In genomic region chr2:224098473-224098872, GRCh38 we compare ENCODE assay signal across 20 cellular contexts. TPM values are rescaled to one million over a fixed set of nuclear protein-coding genes. Genes with fewer than 3 reads are reported as not detected.
DNase-seq lines count a peak whose midpoint lies in the region; ATAC-seq, FAIRE-seq and TF ChIP-seq lines count a peak whose summit lies in the region.
"Had no signal": no experiment of that assay in that cellular context is flagged by ENCODE, and none has a peak within 500 bp of the region (broad histone marks: within the 10 kb centered on the region; RNA-seq: fewer than 3 reads in every experiment).

No MANE protein-coding gene starts in this region.

- TF ChIP-seq CTCF in coronary artery (IDR thresholded peaks at IDR 0.05) (no peak), heart left ventricle (IDR thresholded peaks at IDR 0.05) (no peak)

- peaks cover 28% of the 10 kb centered on the region for H3K4me1 ChIP-seq in ACC112 (ENCODE audit: control insufficient read depth, insufficient read depth, low read length, unreplicated experiment)
- H3K4me1 ChIP-seq in heart left ventricle = peaks cover 0 to 45% (median 9%) of the 10 kb centered on the region in 12 donors
- H3K4me1 ChIP-seq in mesendoderm (ENCODE audit: control insufficient read depth, low read depth, low read length) = peaks cover under 1% of the 10 kb centered on the region

- H3K9me3 ChIP-seq in heart left ventricle = no peaks in the 10 kb centered on the region

- H3K4ac ChIP-seq in mesendoderm (ENCODE audit: low read depth, low read length) = no peak overlapping the region

- no peak for TF ChIP-seq POLR2A in heart left ventricle (IDR thresholded peaks at IDR 0.05)

- H3K56ac ChIP-seq in mesendoderm (ENCODE audit: low read length) = no peak overlapping the region

- no peak overlapping the region for H3K23ac ChIP-seq in mesendoderm (ENCODE audit: low read length)

- no peak for DNase-seq in coronary artery (ENCODE audit: low spot score)
- DNase-seq in heart left ventricle = peak; percentile 58 to 77 (median 68)
- DNase-seq in mesendoderm = no peak
- no peak for DNase-seq in CD1c-positive myeloid dendritic cell (ENCODE audit: extremely low spot score)
- no peak for DNase-seq in frontal cortex (ENCODE audit: low spot score in 2 of 2)
- no peak for DNase-seq in AG20443 (ENCODE audit: low spot score)
- DNase-seq: AML-193; Calu3; CD4-positive, CD25-positive, alpha-beta regulatory T cell; DMS79; GM23248; NCI-H1048; NCI-H748 treated with DMSO at 0.1 percent for 48 hours; PC-3 had no signal

- H3K4me2 ChIP-seq in mesendoderm (ENCODE audit: low read length) = no peak overlapping the region

- no peak overlapping the region for H3K27ac ChIP-seq in ACC112 (ENCODE audit: low read depth, low read length)
- peak overlapping the region in 1 of 2 donors; percentile 2 for H3K27ac ChIP-seq in coronary artery
- peak overlapping the region in 9 of 12 donors; percentile 4 to 43 (median 25) for H3K27ac ChIP-seq in heart left ventricle
- H3K27ac ChIP-seq in mesendoderm (ENCODE audit: low read depth, low read length) = no peak overlapping the region
- H3K27ac ChIP-seq: GM23248, HL-60 had no signal

- H3K79me1 ChIP-seq in mesendoderm (ENCODE audit: low read length) = no peaks in the 10 kb centered on the region

- no peak overlapping the region for H4K8ac ChIP-seq in mesendoderm (ENCODE audit: low read depth, low read length)

- no peaks in the 10 kb centered on the region for H3K36me3 ChIP-seq in ACC112 (ENCODE audit: insufficient read depth, low read length)
- H3K36me3 ChIP-seq in heart left ventricle = no peaks in the 10 kb centered on the region
- H3K36me3 ChIP-seq in mesendoderm (ENCODE audit: control insufficient read depth, insufficient read depth, low read length) = no peaks in the 10 kb centered on the region

- H2AFZ ChIP-seq in ACC112 (ENCODE audit: low read length, unreplicated experiment) = peak overlapping the region; percentile 55
- H2AFZ ChIP-seq: GM23248 had no signal

- no peaks in the 10 kb centered on the region for H3K79me2 ChIP-seq in ACC112 (ENCODE audit: control insufficient read depth, insufficient read depth, low read length, unreplicated experiment)
- H3K79me2 ChIP-seq in mesendoderm (ENCODE audit: control insufficient read depth, insufficient read depth, low read length) = no peaks in the 10 kb centered on the region

- no peak overlapping the region for H3K18ac ChIP-seq in mesendoderm (ENCODE audit: low read length)

- H2AK5ac ChIP-seq in mesendoderm (ENCODE audit: low read length) = no peak overlapping the region

- no peak overlapping the region for H2BK5ac ChIP-seq in mesendoderm (ENCODE audit: low read length)

- H2BK15ac ChIP-seq in mesendoderm (replicated peaks; ENCODE audit: low read depth) = no peak overlapping the region

- 37 to 59% (median 47%) methylated on average over 7 of the region's 7 CpGs for WGBS in heart left ventricle, 4 donors
- WGBS in mesendoderm (ENCODE audit: extremely low coverage, insufficient coverage, low lambda C conversion rate) = no CpG with 5 or more reads among the region's 7 CpGs

- H3K9ac ChIP-seq in mesendoderm (ENCODE audit: low read length) = no peak overlapping the region
- H3K9ac ChIP-seq: GM23248 had no signal

- FAIRE-seq in frontal cortex (lab: Jason Lieb, UNC) = no peak
- FAIRE-seq: A204.1, GM12891, K562 had no signal

- intact Hi-C loops in heart left ventricle (cut with DNase I) = no loop called here

- ATAC-seq in heart left ventricle = peak in 2 of 4 donors; percentile 29 to 32
- no peak for ATAC-seq in HG03469 (IDR thresholded peaks at IDR 0.05; ENCODE audit: unreplicated experiment)
- ATAC-seq: K562, PC-3 had no signal

- peak overlapping the region; percentile 39 for H2BK120ac ChIP-seq in mesendoderm (ENCODE audit: low read depth, low read length)

- H4K5ac ChIP-seq in mesendoderm (ENCODE audit: low read length) = no peak overlapping the region

- H3K27me3 ChIP-seq in ACC112 (ENCODE audit: insufficient read depth, low read length) (no peaks in the 10 kb centered on the region), heart left ventricle (no peaks in the 10 kb centered on the region), mesendoderm (ENCODE audit: insufficient read depth, low read length, poor library complexity) (no peaks in the 10 kb centered on the region)

- H3K4me3 ChIP-seq in ACC112 (ENCODE audit: low read depth, low read length) (peak overlapping the region; percentile 66), coronary artery (peak overlapping the region; percentile 22), heart left ventricle (peak overlapping the region in 5 of 12 donors; percentile 1 to 24 (median 4)), mesendoderm (ENCODE audit: low read length) (no peak overlapping the region)
- H3K4me3 ChIP-seq: GM23248, K562 had no signal

RNA-seq across cellular contexts. Expression of gene SERPINE2, which starts 59.4 kb away (rescaled TPM):
- total RNA-seq in heart left ventricle (10 to 100 TPM; 10.7 to 61.7 (median 22.1) TPM), frontal cortex (36.3 TPM)
- 10 to 100 TPM in 1 of 2 donors, 1 to 10 TPM in 1; 9.3 to 28.3 TPM for polyA plus RNA-seq in heart left ventricle
- polyA plus RNA-seq in mesendoderm (2013, experiment 1 of 2) = 995 TPM
- polyA plus RNA-seq in mesendoderm (2013, experiment 2 of 2) = 979 TPM

Comparison
In these comparisons a context has a peak if more than half of its experiments do, and no peak if none do; other contexts are left out.
1. H3K27ac ChIP-seq: peak in heart left ventricle (9 of 12); none in ACC112 (single experiment) and mesendoderm (single experiment).
2. DNase-seq: peak in heart left ventricle (5 of 5); none in coronary artery (single experiment), mesendoderm (single experiment), CD1c-positive myeloid dendritic cell (single experiment), frontal cortex (0 of 2) and AG20443 (single experiment).